ENCODE assay signal across 14 cellular contexts in genomic region chr15:45618813-45619212, GRCh38. TPM values are rescaled to one million over a fixed set of nuclear protein-coding genes. Genes with fewer than 3 reads are reported as not detected.
A peak's percentile ranks its signal among the peaks of the same experiment; 100 is the strongest.
DNase-seq lines count a peak whose midpoint lies in the region; ATAC-seq and TF ChIP-seq lines count a peak whose summit lies in the region.
"Had no signal": no experiment of that assay in that cellular context is flagged by ENCODE, and none has a peak within 500 bp of the region (broad histone marks: within the 10 kb centered on the region; RNA-seq: fewer than 3 reads in every experiment).

No MANE protein-coding gene starts in this region.

- ATAC-seq in body of pancreas = no peak

- H3K9me3 ChIP-seq in body of pancreas = no peaks in the 10 kb centered on the region

- H3K4me3 Mint-ChIP-seq in activated naive CD8-positive, alpha-beta T cell treated with anti-CD3 and anti-CD28 coated beads for 36 hours = no peak overlapping the region
- H3K4me3 Mint-ChIP-seq in activated T-cell treated with anti-CD3 and anti-CD28 coated beads, Interleukin-2, amount 50 U/mL, for 24 hours = no peak overlapping the region
- H3K4me3 Mint-ChIP-seq: activated T-cell treated with anti-CD3 and anti-CD28 coated beads, Interleukin-2, amount 50 U/mL, for 4 hours; central memory CD8-positive, alpha-beta T cell; neural crest cell; T-helper 1 cell treated with Interleukin-12 subunit alpha and Interleukin-12 subunit beta and Interleukin-4 antibody, amounts not matched to agents 30 μg/mL and 1 μg/mL, for 36 hours had no signal

- H3K9me3 Mint-ChIP-seq in activated naive CD8-positive, alpha-beta T cell treated with anti-CD3 and anti-CD28 coated beads for 36 hours = no peaks in the 10 kb centered on the region
- H3K9me3 Mint-ChIP-seq in activated T-cell treated with anti-CD3 and anti-CD28 coated beads, Interleukin-2, amount 50 U/mL, for 24 hours = no peaks in the 10 kb centered on the region
- H3K9me3 Mint-ChIP-seq: activated T-cell treated with anti-CD3 and anti-CD28 coated beads, Interleukin-2, amount 50 U/mL, for 4 hours; central memory CD8-positive, alpha-beta T cell; T-helper 1 cell treated with Interleukin-12 subunit alpha and Interleukin-12 subunit beta and Interleukin-4 antibody, amounts not matched to agents 30 μg/mL and 1 μg/mL, for 36 hours had no signal

- no peak for TF ChIP-seq POLR2A in body of pancreas (IDR thresholded peaks at IDR 0.05)

- no peaks in the 10 kb centered on the region for H3K4me1 Mint-ChIP-seq in activated naive CD8-positive, alpha-beta T cell treated with anti-CD3 and anti-CD28 coated beads for 36 hours
- no peaks in the 10 kb centered on the region for H3K4me1 Mint-ChIP-seq in activated T-cell treated with anti-CD3 and anti-CD28 coated beads, Interleukin-2, amount 50 U/mL, for 24 hours (ENCODE audit: low read depth)
- H3K4me1 Mint-ChIP-seq: central memory CD8-positive, alpha-beta T cell; neural crest cell had no signal

- no peaks in the 10 kb centered on the region for H3K36me3 ChIP-seq in body of pancreas (replicated peaks in 1 of 2; ENCODE audit: insufficient read depth in 1 of 2, low read depth in 2 of 2)

- peak; percentile 44 for DNase-seq in stimulated activated CD4-positive, alpha-beta T cell treated with anti-CD3 and anti-CD28 coated beads, Interleukin-15, amount 100 ng/mL, for 24 hours
- no peak for DNase-seq in stimulated activated CD4-positive, alpha-beta T cell treated with anti-CD3 and anti-CD28 coated beads, Interleukin-4, amount 100 ng/mL, for 4 hours
- peak; percentile 66 for DNase-seq in NCI-H146 (lab: John Stamatoyannopoulos, UW)
- peak; percentile 11 for DNase-seq in activated naive CD8-positive, alpha-beta T cell treated with anti-CD3 and anti-CD28 coated beads for 36 hours
- DNase-seq in ureter (ENCODE audit: low spot score) = no peak
- DNase-seq in activated T-cell treated with anti-CD3 and anti-CD28 coated beads, Interleukin-2, amount 50 U/mL, for 24 hours = no peak
- DNase-seq in body of pancreas = no peak
- DNase-seq in C1 segment of cervical spinal cord (lab: John Stamatoyannopoulos, UW) = no peak
- DNase-seq: activated T-cell treated with anti-CD3 and anti-CD28 coated beads, Interleukin-2, amount 50 U/mL, for 4 hours; kidney; NCI-H774 had no signal

- no peak overlapping the region for H3K27ac Mint-ChIP-seq in activated naive CD8-positive, alpha-beta T cell treated with anti-CD3 and anti-CD28 coated beads for 36 hours
- no peak overlapping the region for H3K27ac Mint-ChIP-seq in activated T-cell treated with anti-CD3 and anti-CD28 coated beads, Interleukin-2, amount 50 U/mL, for 24 hours
- H3K27ac Mint-ChIP-seq: T-helper 1 cell treated with Interleukin-12 subunit alpha and Interleukin-12 subunit beta and Interleukin-4 antibody, amounts not matched to agents 30 μg/mL and 1 μg/mL, for 36 hours had no signal

- no peak overlapping the region for H3K27ac ChIP-seq in body of pancreas

- no peaks in the 10 kb centered on the region for H3K27me3 ChIP-seq in body of pancreas

- intact Hi-C loops in body of pancreas (cut with DNase I) = loop anchor here (10.0 kb wide), 2 partner anchors 154 to 194 kb away; no protein-coding TSS in a partner anchor

- H3K4me3 ChIP-seq in body of pancreas = no peak overlapping the region

- no peak for TF ChIP-seq CTCF in body of pancreas (IDR thresholded peaks at IDR 0.05)

- 82 to 89% methylated on average over 5 of the region's 5 CpGs for WGBS in body of pancreas, 2 donors

- H3K4me1 ChIP-seq in body of pancreas = no peaks in the 10 kb centered on the region

- H3K36me3 Mint-ChIP-seq in activated naive CD8-positive, alpha-beta T cell treated with anti-CD3 and anti-CD28 coated beads for 36 hours = peaks cover 2% of the 10 kb centered on the region
- H3K36me3 Mint-ChIP-seq in activated T-cell treated with anti-CD3 and anti-CD28 coated beads, Interleukin-2, amount 50 U/mL, for 24 hours (ENCODE audit: low read depth) = no peaks in the 10 kb centered on the region

- no peaks in the 10 kb centered on the region for H3K27me3 Mint-ChIP-seq in activated naive CD8-positive, alpha-beta T cell treated with anti-CD3 and anti-CD28 coated beads for 36 hours
- no peaks in the 10 kb centered on the region for H3K27me3 Mint-ChIP-seq in activated T-cell treated with anti-CD3 and anti-CD28 coated beads, Interleukin-2, amount 50 U/mL, for 24 hours
- H3K27me3 Mint-ChIP-seq: central memory CD8-positive, alpha-beta T cell had no signal

RNA-seq across cellular contexts. Expression of gene SQOR, which starts 16.0 kb away (rescaled TPM):
- 10 to 100 TPM; 54.6 to 57.0 TPM for total RNA-seq in activated naive CD8-positive, alpha-beta T cell treated with anti-CD3 and anti-CD28 coated beads for 36 hours
- 51.6 TPM for total RNA-seq in ureter
- 10 to 100 TPM; 15.8 to 41.8 TPM for total RNA-seq in body of pancreas
- total RNA-seq: neural crest cell had no signal

RNA-seq across cellular contexts. Expression of gene BLOC1S6, which starts 31.6 kb away (rescaled TPM):
- total RNA-seq in activated naive CD8-positive, alpha-beta T cell treated with anti-CD3 and anti-CD28 coated beads for 36 hours = 10 to 100 TPM; 49.2 to 49.7 TPM
- total RNA-seq in ureter (34.1 TPM), body of pancreas (10 to 100 TPM; 18.5 to 34.0 TPM)

Comparison
In these comparisons a context has a peak if more than half of its experiments do, and no peak if none do; other contexts are left out.
1. DNase-seq: peak in stimulated activated CD4-positive, alpha-beta T cell treated with anti-CD3 and anti-CD28 coated beads, Interleukin-15, amount 100 ng/mL, for 24 hours (single experiment), NCI-H146 (single experiment) and activated naive CD8-positive, alpha-beta T cell treated with anti-CD3 and anti-CD28 coated beads for 36 hours (single experiment); none in stimulated activated CD4-positive, alpha-beta T cell treated with anti-CD3 and anti-CD28 coated beads, Interleukin-4, amount 100 ng/mL, for 4 hours (0 of 2), ureter (single experiment), activated T-cell treated with anti-CD3 and anti-CD28 coated beads, Interleukin-2, amount 50 U/mL, for 24 hours (single experiment), body of pancreas (0 of 4) and C1 segment of cervical spinal cord (0 of 14).